1 cellular context compared by ENCODE assay signal in the genomic region with DNA sequence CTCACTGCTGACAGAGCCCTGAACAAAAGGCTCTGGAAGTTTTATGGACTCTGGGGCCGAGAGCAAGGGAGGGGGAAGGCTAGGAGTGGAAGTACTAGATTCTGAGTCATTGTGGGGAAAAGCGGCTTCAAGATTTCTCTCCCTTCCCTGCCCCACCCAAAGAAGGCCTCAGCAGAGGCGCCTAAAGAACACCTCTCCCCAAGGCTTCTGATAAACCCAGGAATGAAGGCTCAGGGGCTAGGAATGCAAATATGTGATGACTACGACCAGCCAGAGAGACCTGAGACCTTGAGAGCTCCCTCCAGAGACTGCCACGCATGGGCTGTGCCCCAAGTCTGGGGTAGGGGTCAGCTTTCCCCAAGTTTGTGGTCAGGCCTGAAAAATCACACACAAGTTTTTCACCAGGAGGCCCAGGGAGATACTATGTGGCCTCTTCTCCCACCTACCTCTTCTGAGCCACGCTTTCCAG.
TF ChIP-seq lines count a peak whose summit lies in the region.

No MANE protein-coding gene starts in this region.

TF ChIP-seq in SK-N-SH, 30 proteins besides CTCF, POLR2A, EP300 and RAD21 (continued from another document):
- TF ChIP-seq, protein P1, sequence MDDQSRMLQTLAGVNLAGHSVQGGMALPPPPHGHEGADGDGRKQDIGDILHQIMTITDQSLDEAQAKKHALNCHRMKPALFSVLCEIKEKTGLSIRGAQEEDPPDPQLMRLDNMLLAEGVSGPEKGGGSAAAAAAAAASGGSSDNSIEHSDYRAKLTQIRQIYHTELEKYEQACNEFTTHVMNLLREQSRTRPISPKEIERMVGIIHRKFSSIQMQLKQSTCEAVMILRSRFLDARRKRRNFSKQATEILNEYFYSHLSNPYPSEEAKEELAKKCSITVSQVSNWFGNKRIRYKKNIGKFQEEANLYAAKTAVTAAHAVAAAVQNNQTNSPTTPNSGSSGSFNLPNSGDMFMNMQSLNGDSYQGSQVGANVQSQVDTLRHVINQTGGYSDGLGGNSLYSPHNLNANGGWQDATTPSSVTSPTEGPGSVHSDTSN (IDR thresholded peaks at IDR 0.05): peak; percentile 24; the same call in 1 of the 2 replicates
- TF ChIP-seq POLR2AphosphoS5 (IDR thresholded peaks at IDR 0.05; ENCODE audit: low read depth, low read length) (0 out of 2 replicates have a peak, but pooled peaks have one; percentile 18), RXRA (IDR thresholded peaks at IDR 0.05; ENCODE audit: borderline replicate concordance, low read depth) (no peak; the same call in 1 of the 2 replicates), RFX5 (IDR thresholded peaks at IDR 0.05; ENCODE audit: low read length) (no peak), MEF2A (IDR thresholded peaks at IDR 0.05; ENCODE audit: borderline replicate concordance, low read depth) (no peak), SIN3A (IDR thresholded peaks at IDR 0.05; ENCODE audit: borderline replicate concordance, low read depth, low read length) (no peak), EZH2phosphoT487 (IDR thresholded peaks at IDR 0.05; ENCODE audit: borderline replicate concordance, low read depth) (no peak), FOSL2 (IDR thresholded peaks at IDR 0.05; ENCODE audit: borderline replicate concordance, low read depth) (peak; percentile 59; the same call in 1 of the 2 replicates), JUND (IDR thresholded peaks at IDR 0.05) (peak; percentile 37; the same call in 1 of the 2 replicates), GATA2 (CRISPR knock-in tag; IDR thresholded peaks at IDR 0.05) (no peak), MXI1 (IDR thresholded peaks at IDR 0.05; ENCODE audit: low read depth, low read length) (no peak), TEAD4 (IDR thresholded peaks at IDR 0.05; ENCODE audit: borderline replicate concordance, insufficient read depth) (peak; percentile 34; the same call in 1 of the 2 replicates), ELF1 (IDR thresholded peaks at IDR 0.05) (no peak), TAF1 (IDR thresholded peaks at IDR 0.05; ENCODE audit: borderline replicate concordance, low read depth, low read length) (no peak), TCF12 (IDR thresholded peaks at IDR 0.05) (peak; percentile 58; the same call in 1 of the 2 replicates), GABPA (IDR thresholded peaks at IDR 0.05; ENCODE audit: low read depth) (no peak), CHD2 (IDR thresholded peaks at IDR 0.05; ENCODE audit: low read length, partially characterized antibody) (no peak)
- TF ChIP-seq, protein P2, sequence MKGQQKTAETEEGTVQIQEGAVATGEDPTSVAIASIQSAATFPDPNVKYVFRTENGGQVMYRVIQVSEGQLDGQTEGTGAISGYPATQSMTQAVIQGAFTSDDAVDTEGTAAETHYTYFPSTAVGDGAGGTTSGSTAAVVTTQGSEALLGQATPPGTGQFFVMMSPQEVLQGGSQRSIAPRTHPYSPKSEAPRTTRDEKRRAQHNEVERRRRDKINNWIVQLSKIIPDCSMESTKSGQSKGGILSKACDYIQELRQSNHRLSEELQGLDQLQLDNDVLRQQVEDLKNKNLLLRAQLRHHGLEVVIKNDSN (IDR thresholded peaks at IDR 0.05; ENCODE audit: borderline replicate concordance, low read depth): no peak
- TF ChIP-seq, protein P3, sequence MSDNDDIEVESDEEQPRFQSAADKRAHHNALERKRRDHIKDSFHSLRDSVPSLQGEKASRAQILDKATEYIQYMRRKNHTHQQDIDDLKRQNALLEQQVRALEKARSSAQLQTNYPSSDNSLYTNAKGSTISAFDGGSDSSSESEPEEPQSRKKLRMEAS (IDR thresholded peaks at IDR 0.05; ENCODE audit: low read depth): no peak
- TF ChIP-seq, protein P4, sequence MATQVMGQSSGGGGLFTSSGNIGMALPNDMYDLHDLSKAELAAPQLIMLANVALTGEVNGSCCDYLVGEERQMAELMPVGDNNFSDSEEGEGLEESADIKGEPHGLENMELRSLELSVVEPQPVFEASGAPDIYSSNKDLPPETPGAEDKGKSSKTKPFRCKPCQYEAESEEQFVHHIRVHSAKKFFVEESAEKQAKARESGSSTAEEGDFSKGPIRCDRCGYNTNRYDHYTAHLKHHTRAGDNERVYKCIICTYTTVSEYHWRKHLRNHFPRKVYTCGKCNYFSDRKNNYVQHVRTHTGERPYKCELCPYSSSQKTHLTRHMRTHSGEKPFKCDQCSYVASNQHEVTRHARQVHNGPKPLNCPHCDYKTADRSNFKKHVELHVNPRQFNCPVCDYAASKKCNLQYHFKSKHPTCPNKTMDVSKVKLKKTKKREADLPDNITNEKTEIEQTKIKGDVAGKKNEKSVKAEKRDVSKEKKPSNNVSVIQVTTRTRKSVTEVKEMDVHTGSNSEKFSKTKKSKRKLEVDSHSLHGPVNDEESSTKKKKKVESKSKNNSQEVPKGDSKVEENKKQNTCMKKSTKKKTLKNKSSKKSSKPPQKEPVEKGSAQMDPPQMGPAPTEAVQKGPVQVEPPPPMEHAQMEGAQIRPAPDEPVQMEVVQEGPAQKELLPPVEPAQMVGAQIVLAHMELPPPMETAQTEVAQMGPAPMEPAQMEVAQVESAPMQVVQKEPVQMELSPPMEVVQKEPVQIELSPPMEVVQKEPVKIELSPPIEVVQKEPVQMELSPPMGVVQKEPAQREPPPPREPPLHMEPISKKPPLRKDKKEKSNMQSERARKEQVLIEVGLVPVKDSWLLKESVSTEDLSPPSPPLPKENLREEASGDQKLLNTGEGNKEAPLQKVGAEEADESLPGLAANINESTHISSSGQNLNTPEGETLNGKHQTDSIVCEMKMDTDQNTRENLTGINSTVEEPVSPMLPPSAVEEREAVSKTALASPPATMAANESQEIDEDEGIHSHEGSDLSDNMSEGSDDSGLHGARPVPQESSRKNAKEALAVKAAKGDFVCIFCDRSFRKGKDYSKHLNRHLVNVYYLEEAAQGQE (IDR thresholded peaks at IDR 0.05; ENCODE audit: low read depth, low read length): no peak
